Comparison of ENCODE assay signal across 8 cellular contexts in genomic region chr19:48810151-48810550, GRCh38. TPM values are rescaled to one million over a fixed set of nuclear protein-coding genes. Genes with fewer than 3 reads are reported as not detected.
DNase-seq lines count a peak whose midpoint lies in the region; ATAC-seq and TF ChIP-seq lines count a peak whose summit lies in the region.

No MANE protein-coding gene starts in this region.

- H3K27me3 ChIP-seq in effector memory CD4-positive, alpha-beta T cell (replicated peaks; ENCODE audit: control insufficient read depth, insufficient read depth, low read length, poor library complexity, severe bottlenecking), result no peaks in the 10 kb centered on the region
- no peaks in the 10 kb centered on the region for H3K27me3 ChIP-seq in osteoblast (ENCODE audit: insufficient read depth, low read length)

- in situ Hi-C loops in ACHN (cut with HindIII; ENCODE audit: low pct_ligation_motif_present, low pct_unique_long_range_greater_than_20kb, low sequenced_read_pairs), result no loop called here

- H3K4me1 Mint-ChIP-seq in Calu3 (ENCODE audit: low read depth, unreplicated experiment), result peaks cover 22% of the 10 kb centered on the region

- H3K4me3 ChIP-seq in effector memory CD4-positive, alpha-beta T cell (ENCODE audit: insufficient read depth, low read depth, low read length, poor library complexity, severe bottlenecking), result peak overlapping the region; percentile 86
- H3K4me3 ChIP-seq in osteoblast (ENCODE audit: insufficient read depth, low read length), result peak overlapping the region; percentile 84

- H3K4me3 Mint-ChIP-seq in Calu3 (ENCODE audit: low read depth, unreplicated experiment), result peak overlapping the region; percentile 89

- H3K9me3 Mint-ChIP-seq in Calu3 (ENCODE audit: low read depth, unreplicated experiment), result no peaks in the 10 kb centered on the region

- CTCF ChIA-PET in Calu3 (lab: Charles Lee), result interaction anchor here (0.6 to 2.7 kb wide), 4 partner anchors 15 to 379 kb away, joined by 4 to 20 read pairs (median 6); no protein-coding TSS in a partner anchor

- H3K4me2 ChIP-seq in osteoblast (ENCODE audit: insufficient read depth, low read length), result peak overlapping the region; percentile 85

- peak overlapping the region; percentile 55 for H3K27ac ChIP-seq in effector memory CD4-positive, alpha-beta T cell (ENCODE audit: insufficient read depth, low read length, poor library complexity, severe bottlenecking)
- H3K27ac ChIP-seq in osteoblast (ENCODE audit: low read depth, low read length), result no peak overlapping the region

- intact Hi-C loops in Calu3 (cut with micrococcal nuclease; ENCODE audit: unreplicated experiment), result no loop called here

- H4K20me1 ChIP-seq in osteoblast (ENCODE audit: insufficient read depth, low read length), result no peaks in the 10 kb centered on the region

- H3K36me3 ChIP-seq in effector memory CD4-positive, alpha-beta T cell (ENCODE audit: control insufficient read depth, insufficient read depth, low read length), result no peaks in the 10 kb centered on the region
- no peaks in the 10 kb centered on the region for H3K36me3 ChIP-seq in osteoblast (ENCODE audit: insufficient read depth, low read length)

- no peaks in the 10 kb centered on the region for H3K9me3 ChIP-seq in effector memory CD4-positive, alpha-beta T cell (ENCODE audit: control insufficient read depth, low read length)
- no peaks in the 10 kb centered on the region for H3K9me3 ChIP-seq in osteoblast (ENCODE audit: low read depth, low read length)

- no peaks in the 10 kb centered on the region for H3K79me2 ChIP-seq in osteoblast (ENCODE audit: insufficient read depth, low read length)

- TF ChIP-seq CTCF in Calu3 (IDR thresholded peaks at IDR 0.05; ENCODE audit: unreplicated experiment), result no peak
- no peak for TF ChIP-seq CTCF in osteoblast (IDR thresholded peaks at IDR 0.05; ENCODE audit: extremely low read depth, low read depth, low read length)

- H3K27me3 Mint-ChIP-seq in Calu3 (ENCODE audit: unreplicated experiment), result no peaks in the 10 kb centered on the region

- TSS peak; percentile 63 for BruUV-seq in Calu3 (replicated peaks; lab: Mats Ljungman, UMichigan)

- DNase-seq in Calu3 (no peak), NCI-H69 (lab: John Stamatoyannopoulos, UW) (peak; percentile 50), osteoblast (ENCODE audit: insufficient read length, low spot score, missing footprints) (no peak), NCI-H146 (lab: John Stamatoyannopoulos, UW) (no peak), ACHN (no peak)
- no peak for DNase-seq in effector memory CD4-positive, alpha-beta T cell

- H3K27ac Mint-ChIP-seq in Calu3 (ENCODE audit: unreplicated experiment), result peak overlapping the region; percentile 59

- ATAC-seq in HG03442 (IDR thresholded peaks at IDR 0.05; ENCODE audit: unreplicated experiment) (no peak), HG03196 (IDR thresholded peaks at IDR 0.05; ENCODE audit: unreplicated experiment) (no peak)

- no peaks in the 10 kb centered on the region for H3K4me1 ChIP-seq in effector memory CD4-positive, alpha-beta T cell (ENCODE audit: control insufficient read depth, insufficient read depth, low read length, poor library complexity, severe bottlenecking)
- peaks cover 11% of the 10 kb centered on the region for H3K4me1 ChIP-seq in osteoblast (ENCODE audit: insufficient read depth, low read length)

- peak overlapping the region; percentile 83 for H2AFZ ChIP-seq in osteoblast (ENCODE audit: low read length)

- peaks cover 34% of the 10 kb centered on the region for H3K36me3 Mint-ChIP-seq in Calu3 (ENCODE audit: insufficient read depth, unreplicated experiment)

RNA-seq across cellular contexts. Expression of gene BCAT2, which starts 0.7 kb away (rescaled TPM):
- total RNA-seq in Calu3 (2022), result 84.4 and 91.0 TPM in 2 replicates
- 29.7 and 30.1 TPM in 2 replicates for total RNA-seq in osteoblast

RNA-seq across cellular contexts. Expression of gene HSD17B14, which starts 26.1 kb away (rescaled TPM):
- total RNA-seq in Calu3 (2022), result 2.6 and 5.7 TPM in 2 replicates
- total RNA-seq in osteoblast, result 1.8 and 2.1 TPM in 2 replicates

RNA-seq across cellular contexts. Expression of gene FGF21, which starts 54.8 kb away (rescaled TPM):
- not detected in 2 replicates for total RNA-seq in Calu3 (2022)
- not detected in 2 replicates for total RNA-seq in osteoblast

RNA-seq across cellular contexts. Expression of gene FUT1, which starts 57.7 kb away (rescaled TPM):
- total RNA-seq in Calu3 (2022) (2.6 and 2.9 TPM in 2 replicates), osteoblast (under 0.01 TPM in 1 of 2 replicates, not detected in the other)

RNA-seq across cellular contexts. Expression of gene PLEKHA4, which starts 58.3 kb away (rescaled TPM):
- total RNA-seq in Calu3 (2022) (57.6 and 72.2 TPM in 2 replicates), osteoblast (21.4 and 28.6 TPM in 2 replicates)
